In the genomic region with DNA sequence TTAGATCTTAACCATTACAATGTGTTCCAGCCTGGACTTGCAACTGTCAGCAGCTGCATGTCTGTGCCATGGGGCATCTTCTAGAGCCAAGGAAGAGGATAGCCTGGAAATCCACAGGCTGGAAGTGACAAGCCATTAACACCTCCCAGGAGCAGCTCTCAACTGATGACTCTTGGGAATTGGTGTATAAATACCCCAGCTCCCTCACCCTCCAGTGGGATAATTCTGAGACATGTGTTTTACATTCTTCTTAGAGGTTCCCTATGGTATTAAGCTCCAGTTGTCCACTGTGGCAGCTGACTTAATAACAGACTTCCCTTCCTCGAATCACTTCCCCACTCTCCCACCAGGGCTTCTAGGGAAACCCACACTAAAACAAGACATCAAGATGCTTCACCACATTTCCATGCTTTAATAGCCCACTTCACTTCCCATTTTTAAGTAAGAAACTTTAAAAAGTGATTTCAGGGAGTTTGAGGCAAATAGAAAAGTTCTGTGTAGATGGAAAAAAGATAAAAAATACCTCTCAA, we compare ENCODE assay signal across 15 cellular contexts.
"Had no signal": no experiment of that assay in that cellular context is flagged by ENCODE, and none has a peak within 500 bp of the region (broad histone marks: within the 10 kb centered on the region; RNA-seq: fewer than 3 reads in every experiment).

No MANE protein-coding gene starts in this region.

- H3K9me3 Mint-ChIP-seq: naive thymus-derived CD8-positive, alpha-beta T cell; stimulated activated effector memory CD8-positive, alpha-beta T cell treated with anti-CD3 and anti-CD28 coated beads, Interleukin-12 subunit alpha, Interleukin-12 subunit beta, amount 100 ng/mL, for 72 hours had no signal

- H3K36me3 ChIP-seq: ascending aorta, breast epithelium, heart right ventricle, tibial artery, vagina had no signal

- H3K27ac Mint-ChIP-seq: activated naive CD4-positive, alpha-beta T cell treated with anti-CD3 and anti-CD28 coated beads, Interleukin-2, amount 10 ng/mL, durations not matched to agents 7 days and 5 days; stimulated activated effector memory CD8-positive, alpha-beta T cell treated with anti-CD3 and anti-CD28 coated beads, Interleukin-12 subunit alpha, Interleukin-12 subunit beta, amount 100 ng/mL, for 72 hours; T-helper 2 cell treated with Interferon-gamma antibody and Interleukin-4, amounts not matched to agents 5 μg/mL and 100 μg/mL, for 36 hours had no signal

- H3K27ac ChIP-seq: ascending aorta, breast epithelium, heart right ventricle, parathyroid adenoma, tibial artery, vagina had no signal

- H3K27me3 ChIP-seq: ascending aorta, breast epithelium, tibial artery, vagina had no signal

- ATAC-seq: activated CD4-positive, CD25-positive, alpha-beta regulatory T cell treated with anti-CD3 and anti-CD28 coated beads, Interleukin-2, amount 50 U/mL, for 24 hours; heart right ventricle; naive thymus-derived CD8-positive, alpha-beta T cell; stimulated activated effector memory CD8-positive, alpha-beta T cell treated with anti-CD3 and anti-CD28 coated beads, Interleukin-12 subunit alpha, Interleukin-12 subunit beta, amount 100 ng/mL, for 72 hours had no signal

- H3K4me3 ChIP-seq: ascending aorta, breast epithelium, heart right ventricle, tibial artery, vagina had no signal

- H3K4me1 ChIP-seq: ascending aorta, breast epithelium, heart right ventricle, parathyroid adenoma, tibial artery, vagina had no signal

- H3K4me3 Mint-ChIP-seq: activated naive CD4-positive, alpha-beta T cell treated with anti-CD3 and anti-CD28 coated beads, Interleukin-2, amount 10 ng/mL, durations not matched to agents 7 days and 5 days; naive thymus-derived CD8-positive, alpha-beta T cell; stimulated activated effector memory CD8-positive, alpha-beta T cell treated with anti-CD3 and anti-CD28 coated beads, Interleukin-12 subunit alpha, Interleukin-12 subunit beta, amount 100 ng/mL, for 72 hours; T-helper 2 cell treated with Interferon-gamma antibody and Interleukin-4, amounts not matched to agents 5 μg/mL and 100 μg/mL, for 36 hours had no signal

- H3K27me3 Mint-ChIP-seq: activated naive CD4-positive, alpha-beta T cell treated with anti-CD3 and anti-CD28 coated beads, Interleukin-2, amount 10 ng/mL, durations not matched to agents 7 days and 5 days; naive thymus-derived CD8-positive, alpha-beta T cell had no signal

- H3K36me3 Mint-ChIP-seq: naive thymus-derived CD8-positive, alpha-beta T cell; stimulated activated effector memory CD8-positive, alpha-beta T cell treated with anti-CD3 and anti-CD28 coated beads, Interleukin-12 subunit alpha, Interleukin-12 subunit beta, amount 100 ng/mL, for 72 hours had no signal

- DNase-seq: activated CD4-positive, alpha-beta T cell treated with anti-CD3 and anti-CD28 coated beads, Interleukin-2, amount 50 U/mL, for 48 hours; activated naive CD4-positive, alpha-beta T cell treated with anti-CD3 and anti-CD28 coated beads, Interleukin-2, amount 10 ng/mL, durations not matched to agents 7 days and 5 days; cerebellar nuclear complex; effector memory CD4-positive, alpha-beta T cell; heart right ventricle; mammary epithelial cell; tibial artery had no signal

- H3K79me2 ChIP-seq: parathyroid adenoma had no signal

- H3K9me3 ChIP-seq: ascending aorta, breast epithelium, tibial artery, vagina had no signal
